Comparison of ENCODE assay signal across 7 cellular contexts in the genomic region with DNA sequence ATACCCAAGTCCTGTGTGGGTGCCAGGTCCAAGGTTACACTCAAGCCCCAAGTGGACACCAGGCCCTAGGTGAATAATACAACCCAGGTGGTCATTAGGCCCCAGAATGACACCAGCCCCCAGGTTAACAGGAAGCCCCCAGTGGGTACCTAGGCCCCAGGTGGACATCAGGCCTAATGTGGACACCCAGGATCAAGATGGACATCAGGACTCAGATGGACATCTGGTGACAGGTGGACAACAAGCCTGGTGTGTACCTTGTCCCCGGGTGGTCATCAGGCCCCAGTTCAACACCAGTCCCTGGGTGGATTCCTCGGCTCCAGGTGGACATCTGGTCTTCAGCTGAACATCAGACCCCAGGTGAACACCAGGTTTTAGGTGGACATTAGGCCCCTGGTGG.
A peak's percentile ranks its signal among the peaks of the same experiment; 100 is the strongest.
DNase-seq lines count a peak whose midpoint lies in the region; ATAC-seq and TF ChIP-seq lines count a peak whose summit lies in the region.
"Not testable (repeated sequence)": the region's sequence is repeated elsewhere in the genome, so short reads cannot be mapped to it uniquely, and the experiment has no call there.

No MANE protein-coding gene starts in this region.

- H3K4me1 ChIP-seq in RWPE2 (ENCODE audit: insufficient read depth, poor library complexity, severe bottlenecking); sigmoid colon; upper lobe of right lung: not testable (repeated sequence)

- intact Hi-C loops in cardiac septum (cut with DNase I); sigmoid colon (cut with DNase I); upper lobe of right lung (cut with DNase I): not testable (repeated sequence)

- not testable (repeated sequence) for TF ChIP-seq CTCF in RWPE2 (IDR thresholded peaks at IDR 0.05; ENCODE audit: poor library complexity, severe bottlenecking); coronary artery (IDR thresholded peaks at IDR 0.05); sigmoid colon (IDR thresholded peaks at IDR 0.05); upper lobe of right lung (IDR thresholded peaks at IDR 0.05)

- not testable (repeated sequence) for H3K9me3 ChIP-seq in RWPE2 (ENCODE audit: severe bottlenecking); sigmoid colon; upper lobe of right lung

- H3K27ac ChIP-seq in RWPE2 (ENCODE audit: poor library complexity, severe bottlenecking); coronary artery; sigmoid colon; upper lobe of right lung: not testable (repeated sequence)

- H3K36me3 ChIP-seq in RWPE2 (ENCODE audit: low read depth); sigmoid colon; upper lobe of right lung: not testable (repeated sequence)

- 83 to 88% methylated on average over 2 of the region's 2 CpGs for WGBS in sigmoid colon, 2 donors

- H3K4me3 ChIP-seq in RWPE2 (ENCODE audit: severe bottlenecking); coronary artery; sigmoid colon; upper lobe of right lung: not testable (repeated sequence)

- TF ChIP-seq EP300 in sigmoid colon (IDR thresholded peaks at IDR 0.05), result not testable (repeated sequence)

- TF ChIP-seq POLR2A in sigmoid colon (IDR thresholded peaks at IDR 0.05), result not testable (repeated sequence)

- not testable (repeated sequence) for H3K27me3 ChIP-seq in RWPE2 (ENCODE audit: insufficient read depth, poor library complexity, severe bottlenecking); sigmoid colon; upper lobe of right lung

- not testable (repeated sequence) for ATAC-seq in RWPE2 (ENCODE audit: low read depth); upper lobe of right lung

- DNase-seq in RWPE2 (ENCODE audit: low spot score) (peak; percentile 65), coronary artery (ENCODE audit: low spot score) (peak; percentile 47), cardiac septum (ENCODE audit: low spot score) (peak; percentile 71), mesenteric fat pad (ENCODE audit: low spot score) (peak; percentile 88), sigmoid colon (peak; percentile 66), upper lobe of right lung (peak; percentile 55)
- peak; percentile 58 for DNase-seq in activated CD8-positive, alpha-beta memory T cell treated with anti-CD3 and anti-CD28 coated beads for 24 hours
